22 cellular contexts compared by ENCODE assay signal in genomic region chr2:231573698-231574421, GRCh38. TPM values are rescaled to one million over a fixed set of nuclear protein-coding genes. Genes with fewer than 3 reads are reported as not detected.
"Had no signal": no experiment of that assay in that cellular context is flagged by ENCODE, and none has a peak within 500 bp of the region (broad histone marks: within the 10 kb centered on the region; RNA-seq: fewer than 3 reads in every experiment).

No MANE protein-coding gene starts in this region.

- H3K4me3 Mint-ChIP-seq: activated CD8-positive, alpha-beta T cell treated with anti-CD3 and anti-CD28 coated beads for 36 hours; activated naive CD4-positive, alpha-beta T cell treated with anti-CD3 and anti-CD28 coated beads for 36 hours; activated T-helper 17 cell treated with anti-CD3 and anti-CD28 coated beads, Interleukin-2, amount 50 U/mL, for 72 hours; brain; effector memory CD8-positive, alpha-beta T cell; naive thymus-derived CD4-positive, alpha-beta T cell; stimulated activated naive B cell treated with anti-CD40 and anti-IgM and Interleukin-4, amounts not matched to agents 10 μg/mL and 1 μg/mL and 100 μg/mL, for 72 hours had no signal

- H3K27me3 Mint-ChIP-seq: activated CD8-positive, alpha-beta T cell treated with anti-CD3 and anti-CD28 coated beads for 36 hours; activated T-helper 17 cell treated with anti-CD3 and anti-CD28 coated beads, Interleukin-2, amount 50 U/mL, for 72 hours had no signal

- H3K4me1 ChIP-seq: spleen had no signal

- H3K9me3 Mint-ChIP-seq: activated CD8-positive, alpha-beta T cell treated with anti-CD3 and anti-CD28 coated beads for 36 hours; activated naive CD4-positive, alpha-beta T cell treated with anti-CD3 and anti-CD28 coated beads for 36 hours; activated T-helper 17 cell treated with anti-CD3 and anti-CD28 coated beads, Interleukin-2, amount 50 U/mL, for 72 hours had no signal

- H3K27ac Mint-ChIP-seq: activated CD8-positive, alpha-beta T cell treated with anti-CD3 and anti-CD28 coated beads for 36 hours; activated naive CD4-positive, alpha-beta T cell treated with anti-CD3 and anti-CD28 coated beads for 36 hours; activated T-helper 17 cell treated with anti-CD3 and anti-CD28 coated beads, Interleukin-2, amount 50 U/mL, for 72 hours; naive thymus-derived CD4-positive, alpha-beta T cell; stimulated activated naive B cell treated with anti-CD40 and anti-IgM and Interleukin-4, amounts not matched to agents 10 μg/mL and 1 μg/mL and 100 μg/mL, for 72 hours had no signal

- ATAC-seq: activated CD8-positive, alpha-beta T cell treated with anti-CD3 and anti-CD28 coated beads for 36 hours; activated T-helper 17 cell treated with anti-CD3 and anti-CD28 coated beads, Interleukin-2, amount 50 U/mL, for 72 hours; effector memory CD8-positive, alpha-beta T cell; left colon; naive thymus-derived CD4-positive, alpha-beta T cell; sciatic nerve; stimulated activated naive B cell treated with anti-CD40 and anti-IgM and Interleukin-4, amounts not matched to agents 10 μg/mL and 1 μg/mL and 100 μg/mL, for 72 hours had no signal

- H3K4me3 ChIP-seq: lung, spleen, tibial nerve had no signal

- H3K27me3 ChIP-seq: spleen, tibial nerve had no signal

- H3K36me3 ChIP-seq: spleen, tibial nerve had no signal

- DNase-seq: activated CD4-positive, alpha-beta T cell treated with anti-CD3 and anti-CD28 coated beads for 4 hours; activated CD8-positive, alpha-beta T cell treated with anti-CD3 and anti-CD28 coated beads for 36 hours; activated naive CD4-positive, alpha-beta T cell treated with anti-CD3 and anti-CD28 coated beads for 36 hours; effector memory CD8-positive, alpha-beta T cell; hippocampal formation; left colon; naive thymus-derived CD4-positive, alpha-beta T cell; spleen; stimulated activated CD4-positive, alpha-beta T cell treated with anti-CD3 and anti-CD28 coated beads, Interleukin-2, amount 100 ng/mL, for 24 hours; stimulated activated naive B cell treated with anti-CD40 and anti-IgM and Interleukin-4, amounts not matched to agents 10 μg/mL and 1 μg/mL and 100 μg/mL, for 72 hours; T1000 had no signal

- H3K9me3 ChIP-seq: spleen, tibial nerve had no signal

- H3K27ac ChIP-seq: spleen, tibial nerve, VCaP had no signal

- H3K36me3 Mint-ChIP-seq: brain; naive thymus-derived CD4-positive, alpha-beta T cell had no signal

RNA-seq across cellular contexts. Expression of gene TEX44, which starts 18.8 kb away (rescaled TPM):
- total RNA-seq: activated CD8-positive, alpha-beta T cell treated with anti-CD3 and anti-CD28 coated beads for 36 hours; activated naive CD4-positive, alpha-beta T cell treated with anti-CD3 and anti-CD28 coated beads for 36 hours; activated T-helper 17 cell treated with anti-CD3 and anti-CD28 coated beads, Interleukin-2, amount 50 U/mL, for 72 hours; epithelial cell of proximal tubule; left colon; lung; mononuclear cell; naive thymus-derived CD4-positive, alpha-beta T cell; omental fat pad; pulmonary artery endothelial cell; sciatic nerve; spleen; subcutaneous adipose tissue; tibial nerve had no signal
- polyA plus RNA-seq: lung; naive thymus-derived CD4-positive, alpha-beta T cell; spleen had no signal

RNA-seq across cellular contexts. Expression of gene NMUR1, which starts 43.6 kb away (rescaled TPM):
- total RNA-seq: activated naive CD4-positive, alpha-beta T cell treated with anti-CD3 and anti-CD28 coated beads for 36 hours; epithelial cell of proximal tubule; pulmonary artery endothelial cell had no signal
- polyA plus RNA-seq: naive thymus-derived CD4-positive, alpha-beta T cell had no signal
